1 cellular context compared by ENCODE assay signal in genomic region chr16:57376313-57376818, GRCh38.
A peak's percentile ranks its signal among the peaks of the same experiment; 100 is the strongest.
TF ChIP-seq lines count a peak whose summit lies in the region.

No MANE protein-coding gene starts in this region.

TF ChIP-seq in K562, 482 proteins besides CTCF, POLR2A, EP300 and RAD21:
- TF ChIP-seq PKNOX1 (IDR thresholded peaks at IDR 0.05) (0 out of 2 replicates have a peak, but pooled peaks have one; percentile 20), DLX4 (CRISPR knock-in tag; IDR thresholded peaks at IDR 0.05) (no peak), EHMT2 (IDR thresholded peaks at IDR 0.05) (peak; percentile 29; the same call in 1 of the 2 replicates)
